ENCODE assay signal across 22 cellular contexts in the genomic region with DNA sequence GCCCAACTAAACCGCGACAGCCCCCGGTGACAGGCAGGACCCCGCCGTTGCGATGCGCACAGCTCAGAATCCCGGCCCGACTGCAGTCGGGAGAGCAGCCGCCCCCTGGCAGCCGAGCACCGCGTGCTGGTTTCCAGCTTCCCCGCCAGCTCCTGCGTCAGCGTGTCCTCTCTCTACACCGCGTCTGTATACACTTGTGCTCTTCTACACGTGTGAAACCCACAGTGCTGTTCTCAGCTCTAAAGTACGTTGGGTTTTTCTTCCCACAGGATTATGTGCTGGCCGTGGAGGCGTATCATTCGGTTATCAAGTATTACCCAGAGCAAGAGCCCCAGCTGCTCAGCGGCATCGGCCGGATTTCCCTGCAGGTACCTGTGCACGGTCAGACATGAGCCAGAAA. TPM values are rescaled to one million over a fixed set of nuclear protein-coding genes. Genes with fewer than 3 reads are reported as not detected.
A peak's percentile ranks its signal among the peaks of the same experiment; 100 is the strongest.
DNase-seq lines count a peak whose midpoint lies in the region; ATAC-seq and TF ChIP-seq lines count a peak whose summit lies in the region.
"Had no signal": no experiment of that assay in that cellular context is flagged by ENCODE, and none has a peak within 500 bp of the region (broad histone marks: within the 10 kb centered on the region; RNA-seq: fewer than 3 reads in every experiment).

No MANE protein-coding gene starts in this region.

- peaks cover 13% of the 10 kb centered on the region for H3K36me3 Mint-ChIP-seq in chondrocyte (ENCODE audit: low read depth)

- H3K27me3 Mint-ChIP-seq in chondrocyte (ENCODE audit: low read depth): no peaks in the 10 kb centered on the region
- H3K27me3 Mint-ChIP-seq: type B pancreatic cell had no signal

- no peak for TF ChIP-seq POLR2A in tibial nerve (IDR thresholded peaks at IDR 0.05)

- peaks cover 12% of the 10 kb centered on the region for H3K79me1 ChIP-seq in mesenchymal stem cell (replicated peaks; ENCODE audit: low read length, poor library complexity, severe bottlenecking)

- no peak overlapping the region for H2BK15ac ChIP-seq in mesenchymal stem cell (ENCODE audit: low read depth, poor library complexity, severe bottlenecking)

- H3K4me2 ChIP-seq in mesenchymal stem cell (ENCODE audit: low read length, poor library complexity, severe bottlenecking): no peak overlapping the region

- H3K9ac ChIP-seq in mesenchymal stem cell (ENCODE audit: low read length): peak overlapping the region; percentile 49

- peaks cover 26% of the 10 kb centered on the region for H3K4me1 ChIP-seq in mesenchymal stem cell (ENCODE audit: control insufficient read depth, insufficient read depth, low read depth, low read length)
- peaks cover 6 to 61% (median 30%) of the 10 kb centered on the region in 4 donors for H3K4me1 ChIP-seq in tibial nerve
- H3K4me1 ChIP-seq in mucosa of descending colon (ENCODE audit: low read depth): no peaks in the 10 kb centered on the region

- no peak for TF ChIP-seq EP300 in tibial nerve (IDR thresholded peaks at IDR 0.05)

- peak; percentile 45 for DNase-seq in activated effector memory CD4-positive, alpha-beta T cell treated with anti-CD3 and anti-CD28 coated beads, Interleukin-2, amount 50 U/mL, for 16 hours
- no peak for DNase-seq in activated effector memory CD4-positive, alpha-beta T cell treated with Interleukin-2 at 50 U/mL for 16 hours
- DNase-seq in chondrocyte (ENCODE audit: low spot score) (peak; percentile 90), mesenchymal stem cell (no peak), tibial nerve (ENCODE audit: low spot score in 2 of 2) (peak in 1 of 2 donors; percentile 11), T-helper 2 cell (no peak), mucosa of descending colon (no peak)
- DNase-seq: activated CD8-positive, alpha-beta T cell treated with anti-CD3 and anti-CD28 coated beads, Interleukin-2, amount 10 ng/mL, durations not matched to agents 7 days and 5 days; activated T-cell treated with anti-CD3 and anti-CD28 coated beads, Interleukin-2, amount 50 U/mL, for 4 hours; Calu3; NCI-H1417; NCI-H2171 treated with DMSO at 0.1 percent for 48 hours; NCI-H748 treated with DMSO at 0.1 percent for 48 hours; retina; stimulated activated naive CD8-positive, alpha-beta T cell treated with anti-CD3 and anti-CD28 coated beads, Interleukin-15, Interleukin-2, amounts not matched to agents 100 U/mL and 50 U/mL, for 24 hours; T-helper 9 cell had no signal

- H3K23ac ChIP-seq in mesenchymal stem cell (ENCODE audit: low read length in 2 of 2): peak overlapping the region in 1 of 2 experiments; percentile 83

- H3K27me3 ChIP-seq in mesenchymal stem cell (ENCODE audit: control insufficient read depth in 1 of 2, insufficient read depth in 1 of 2, low read length in 2 of 2) (no peaks in the 10 kb centered on the region), tibial nerve (no peaks in the 10 kb centered on the region)
- H3K27me3 ChIP-seq: dorsolateral prefrontal cortex had no signal

- peak overlapping the region; percentile 12 to 62 for H3K14ac ChIP-seq in mesenchymal stem cell (ENCODE audit: low read length in 2 of 2)

- peak overlapping the region; percentile 7 to 44 for H3K4ac ChIP-seq in mesenchymal stem cell (ENCODE audit: low read depth in 1 of 2, low read length in 2 of 2)

- no peak overlapping the region for H3K18ac ChIP-seq in mesenchymal stem cell (ENCODE audit: low read depth in 1 of 2, low read length in 2 of 2)

- H4K91ac ChIP-seq in mesenchymal stem cell (ENCODE audit: low read length): no peak overlapping the region

- H3K9me3 ChIP-seq in mesenchymal stem cell (ENCODE audit: control insufficient read depth, low read length) (no peaks in the 10 kb centered on the region), tibial nerve (no peaks in the 10 kb centered on the region), mucosa of descending colon (no peaks in the 10 kb centered on the region)

- peak overlapping the region in 1 of 2 experiments; percentile 37 for H2BK12ac ChIP-seq in mesenchymal stem cell (ENCODE audit: low read length in 2 of 2)

- H3K27ac ChIP-seq in mesenchymal stem cell (ENCODE audit: low read length, poor library complexity, severe bottlenecking): peak overlapping the region; percentile 30
- H3K27ac ChIP-seq in tibial nerve: peak overlapping the region; percentile 64 to 95 (median 82)
- H3K27ac ChIP-seq: 22Rv1, epithelial cell of prostate had no signal

- no peak overlapping the region for H2BK120ac ChIP-seq in mesenchymal stem cell (ENCODE audit: low read depth, low read length)

- H3K36me3 ChIP-seq in mesenchymal stem cell (ENCODE audit: control insufficient read depth in 1 of 2, insufficient read depth in 2 of 2, low read depth in 1 of 2, low read length in 2 of 2) (peaks cover 64 to 72% of the 10 kb centered on the region in 2 experiments), tibial nerve (peaks cover 0 to 72% (median 0%) of the 10 kb centered on the region in 3 donors), mucosa of descending colon (ENCODE audit: low read depth) (peaks cover 3% of the 10 kb centered on the region)

- TF ChIP-seq CTCF in chondrocyte (IDR thresholded peaks at IDR 0.05) (no peak), tibial nerve (IDR thresholded peaks at IDR 0.05) (no peak), mucosa of descending colon (IDR thresholded peaks at IDR 0.05) (no peak)

- H3K9me3 Mint-ChIP-seq in chondrocyte (ENCODE audit: low read depth): no peaks in the 10 kb centered on the region
- H3K9me3 Mint-ChIP-seq: activated naive CD4-positive, alpha-beta T cell treated with anti-CD3 and anti-CD28 coated beads, Interleukin-2, amount 50 U/mL, for 72 hours; activated T-cell treated with anti-CD3 and anti-CD28 coated beads, Interleukin-2, amount 50 U/mL, for 4 hours; type B pancreatic cell had no signal

- H3K4me3 ChIP-seq in mesenchymal stem cell (ENCODE audit: insufficient read depth in 1 of 2, low read depth in 1 of 2, low read length in 2 of 2) (no peak overlapping the region), tibial nerve (no peak overlapping the region), mucosa of descending colon (no peak overlapping the region)
- H3K4me3 ChIP-seq: dorsolateral prefrontal cortex had no signal

- H2AFZ ChIP-seq in mesenchymal stem cell (ENCODE audit: low read depth, low read length): no peak overlapping the region

- 94% methylated on average over 27 of the region's 28 CpGs for WGBS in mesenchymal stem cell
- 86 to 90% methylated on average over 28 of the region's 28 CpGs for WGBS in tibial nerve, 2 donors

- H2BK5ac ChIP-seq in mesenchymal stem cell (ENCODE audit: low read depth, low read length, poor library complexity, severe bottlenecking): no peak overlapping the region

- intact Hi-C loops in mucosa of descending colon (cut with DNase I, micrococcal nuclease): no loop called here

- peak overlapping the region; percentile 38 for H4K8ac ChIP-seq in mesenchymal stem cell (ENCODE audit: low read length)

- H2AK5ac ChIP-seq in mesenchymal stem cell (ENCODE audit: low read length, severe bottlenecking): no peak overlapping the region

- ATAC-seq in GM21786 (IDR thresholded peaks at IDR 0.05; ENCODE audit: unreplicated experiment) (no peak), mucosa of descending colon (no peak)
- ATAC-seq: activated CD8-positive, alpha-beta T cell treated with anti-CD3 and anti-CD28 coated beads, Interleukin-2, amount 10 ng/mL, durations not matched to agents 7 days and 5 days; activated naive CD4-positive, alpha-beta T cell treated with anti-CD3 and anti-CD28 coated beads, Interleukin-2, amount 50 U/mL, for 72 hours; activated T-cell treated with anti-CD3 and anti-CD28 coated beads, Interleukin-2, amount 50 U/mL, for 4 hours; stimulated activated naive CD8-positive, alpha-beta T cell treated with anti-CD3 and anti-CD28 coated beads, Interleukin-15, Interleukin-2, amounts not matched to agents 100 U/mL and 50 U/mL, for 24 hours had no signal

- no peak overlapping the region for H3K4me3 Mint-ChIP-seq in chondrocyte (ENCODE audit: unreplicated experiment)
- H3K4me3 Mint-ChIP-seq: activated CD8-positive, alpha-beta T cell treated with anti-CD3 and anti-CD28 coated beads, Interleukin-2, amount 10 ng/mL, durations not matched to agents 7 days and 5 days; activated T-cell treated with anti-CD3 and anti-CD28 coated beads, Interleukin-2, amount 50 U/mL, for 4 hours; type B pancreatic cell had no signal

- H3K4me1 Mint-ChIP-seq in chondrocyte (ENCODE audit: low read depth): peaks cover 36% of the 10 kb centered on the region

- H3K27ac Mint-ChIP-seq in chondrocyte (ENCODE audit: unreplicated experiment): peak overlapping the region; percentile 94
- H3K27ac Mint-ChIP-seq: activated CD8-positive, alpha-beta T cell treated with anti-CD3 and anti-CD28 coated beads, Interleukin-2, amount 10 ng/mL, durations not matched to agents 7 days and 5 days; activated naive CD4-positive, alpha-beta T cell treated with anti-CD3 and anti-CD28 coated beads, Interleukin-2, amount 50 U/mL, for 72 hours; type B pancreatic cell had no signal

RNA-seq across cellular contexts. Expression of a gene that starts 54.0 kb away (rescaled TPM):
- 38.0 to 51.2 TPM (median 41.8 TPM) in 3 replicates for total RNA-seq in chondrocyte
- polyA plus RNA-seq in mesenchymal stem cell (2013, experiment 1 of 2): 59.5 TPM
- 60.1 TPM for polyA plus RNA-seq in mesenchymal stem cell (2013, experiment 2 of 2)
- 100 to 1,000 TPM in 3 of 4 donors, 10 to 100 TPM in 1; 51.9 to 112 (median 106) TPM for total RNA-seq in tibial nerve
- total RNA-seq in mucosa of descending colon: 10 to 100 TPM; 59.3 to 91.5 (median 70.4) TPM

Comparison
In these comparisons a context has a peak if more than half of its experiments do, and no peak if none do; other contexts are left out.
1. DNase-seq: peak in activated effector memory CD4-positive, alpha-beta T cell treated with anti-CD3 and anti-CD28 coated beads, Interleukin-2, amount 50 U/mL, for 16 hours (single experiment) and chondrocyte (single experiment); none in activated effector memory CD4-positive, alpha-beta T cell treated with Interleukin-2 at 50 U/mL for 16 hours (single experiment), mesenchymal stem cell (single experiment), T-helper 2 cell (0 of 5) and mucosa of descending colon (0 of 3).